Comparison of ENCODE assay signal across 7 cellular contexts in the genomic region with DNA sequence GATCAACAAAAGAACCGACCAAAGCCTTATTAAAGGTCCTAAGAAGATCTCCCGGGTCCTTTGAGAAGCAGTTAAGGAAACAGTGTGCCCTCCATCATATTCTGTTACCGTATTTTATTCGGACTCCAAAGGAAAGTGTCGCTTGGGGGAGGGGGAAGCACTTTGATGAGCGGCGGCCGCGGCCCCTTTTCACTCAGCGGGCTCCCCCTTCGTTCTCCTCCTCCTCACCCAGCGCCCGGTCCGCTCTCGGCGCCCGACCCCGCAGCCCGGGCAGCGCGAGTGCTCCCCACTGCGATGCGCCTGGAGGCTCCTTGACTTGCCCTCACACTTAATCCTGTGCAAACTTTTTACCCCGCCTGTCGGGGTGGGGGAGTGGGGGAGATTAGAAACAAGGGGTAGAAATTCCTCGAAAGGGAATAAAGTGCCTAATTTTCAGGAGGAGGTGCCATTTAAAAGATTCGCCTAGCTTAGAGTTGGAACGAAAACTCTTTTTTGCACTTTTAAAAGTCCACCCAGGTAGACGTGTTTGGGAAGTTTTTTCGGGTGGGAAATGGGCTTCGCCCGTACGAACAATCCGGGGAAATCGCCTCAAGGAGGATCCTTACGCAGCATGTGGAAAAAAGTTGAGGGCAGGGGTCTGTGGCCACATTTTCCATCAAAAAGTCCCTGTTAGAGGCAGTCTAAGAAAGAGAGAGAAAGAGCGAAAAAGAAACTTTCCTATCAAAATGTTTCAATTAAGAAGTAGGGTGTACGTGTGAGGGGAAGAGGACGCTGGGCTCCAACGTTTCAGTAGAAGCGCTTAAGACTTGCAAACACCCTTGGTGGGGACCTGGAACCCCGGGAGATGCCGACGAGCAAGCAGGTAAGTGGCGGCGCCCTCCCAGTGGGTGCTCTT. TPM values are rescaled to one million over a fixed set of nuclear protein-coding genes. Genes with fewer than 3 reads are reported as not detected.
DNase-seq lines count a peak whose midpoint lies in the region; ATAC-seq and TF ChIP-seq lines count a peak whose summit lies in the region.

No MANE protein-coding gene starts in this region.

- no peak for TF ChIP-seq POLR2A in body of pancreas (IDR thresholded peaks at IDR 0.05)

- H3K27ac ChIP-seq in body of pancreas (peak overlapping the region in 3 of 4 donors; percentile 44 to 67 (median 66)), mesodermal cell (ENCODE audit: low read depth, low read length, severe bottlenecking) (no peak overlapping the region)

- no peak for ATAC-seq in body of pancreas

- 4 to 6% methylated on average over 46 of the region's 46 CpGs for WGBS in body of pancreas, 2 donors
- 0% methylated on average over 18 to 33 of the region's 46 CpGs for WGBS in mesodermal cell (ENCODE audit: insufficient coverage in 2 of 2), 2 experiments

- H3K4me1 ChIP-seq in body of pancreas = peaks cover 38% of the 10 kb centered on the region
- H3K4me1 ChIP-seq in mesodermal cell (ENCODE audit: control insufficient read depth, insufficient read depth, low read length, poor library complexity, severe bottlenecking) = peaks cover 41% of the 10 kb centered on the region

- TF ChIP-seq CTCF in GM06990 (IDR thresholded peaks at IDR 0.05; ENCODE audit: insufficient read depth, low read length, poor library complexity, severe bottlenecking) = no peak
- no peak for TF ChIP-seq CTCF in LNCaP clone FGC (IDR thresholded peaks at IDR 0.05; ENCODE audit: control insufficient read depth, extremely low read depth, insufficient read depth)
- no peak for TF ChIP-seq CTCF in body of pancreas (IDR thresholded peaks at IDR 0.05)

- peak; percentile 31 for DNase-seq in GM06990 (ENCODE audit: extremely low read depth, insufficient read length)
- no peak for DNase-seq in LNCaP clone FGC (ENCODE audit: low read depth)
- DNase-seq in body of pancreas = no peak
- DNase-seq in mesenteric fat pad (ENCODE audit: low spot score) = no peak
- no peak for DNase-seq in NCI-H1048 (lab: John Stamatoyannopoulos, UW)
- DNase-seq in hepatic stellate cell (ENCODE audit: low spot score) = no peak

- H3K36me3 ChIP-seq in GM06990 (ENCODE audit: control insufficient read depth, insufficient read depth, low read length) (no peaks in the 10 kb centered on the region), body of pancreas (replicated peaks in 1 of 2; ENCODE audit: insufficient read depth in 1 of 2, low read depth in 2 of 2) (no peaks in the 10 kb centered on the region), mesodermal cell (ENCODE audit: control insufficient read depth, insufficient read depth, low read length) (no peaks in the 10 kb centered on the region)

- peak overlapping the region; percentile 75 for H3K4me3 ChIP-seq in GM06990 (replicated peaks; ENCODE audit: low read depth, low read length)
- peak overlapping the region; percentile 54 for H3K4me3 ChIP-seq in LNCaP clone FGC (ENCODE audit: low read depth, low read length)
- peak overlapping the region; percentile 40 to 91 for H3K4me3 ChIP-seq in body of pancreas
- H3K4me3 ChIP-seq in mesodermal cell (ENCODE audit: extremely low read depth, insufficient read depth, low read length, poor library complexity, severe bottlenecking) = peak overlapping the region; percentile 26

- H3K27me3 ChIP-seq in GM06990 (replicated peaks; ENCODE audit: control insufficient read depth, insufficient read depth, low read length) (no peaks in the 10 kb centered on the region), body of pancreas (peaks cover 0 to 8% of the 10 kb centered on the region in 2 donors)

- intact Hi-C loops in body of pancreas (cut with DNase I) = no loop called here

- H3K9me3 ChIP-seq in body of pancreas = no peaks in the 10 kb centered on the region
- H3K9me3 ChIP-seq in mesodermal cell (ENCODE audit: control insufficient read depth, low read length) = no peaks in the 10 kb centered on the region

RNA-seq across cellular contexts. Expression of a gene that starts 1.1 kb away (rescaled TPM):
- total RNA-seq in body of pancreas (not detected), mesenteric fat pad (not detected)
- polyA plus RNA-seq in mesodermal cell (2013, experiment 1 of 2) = not detected
- not detected for polyA plus RNA-seq in mesodermal cell (2013, experiment 2 of 2)
